Comparison of ENCODE assay signal across 12 cellular contexts in the genomic region with DNA sequence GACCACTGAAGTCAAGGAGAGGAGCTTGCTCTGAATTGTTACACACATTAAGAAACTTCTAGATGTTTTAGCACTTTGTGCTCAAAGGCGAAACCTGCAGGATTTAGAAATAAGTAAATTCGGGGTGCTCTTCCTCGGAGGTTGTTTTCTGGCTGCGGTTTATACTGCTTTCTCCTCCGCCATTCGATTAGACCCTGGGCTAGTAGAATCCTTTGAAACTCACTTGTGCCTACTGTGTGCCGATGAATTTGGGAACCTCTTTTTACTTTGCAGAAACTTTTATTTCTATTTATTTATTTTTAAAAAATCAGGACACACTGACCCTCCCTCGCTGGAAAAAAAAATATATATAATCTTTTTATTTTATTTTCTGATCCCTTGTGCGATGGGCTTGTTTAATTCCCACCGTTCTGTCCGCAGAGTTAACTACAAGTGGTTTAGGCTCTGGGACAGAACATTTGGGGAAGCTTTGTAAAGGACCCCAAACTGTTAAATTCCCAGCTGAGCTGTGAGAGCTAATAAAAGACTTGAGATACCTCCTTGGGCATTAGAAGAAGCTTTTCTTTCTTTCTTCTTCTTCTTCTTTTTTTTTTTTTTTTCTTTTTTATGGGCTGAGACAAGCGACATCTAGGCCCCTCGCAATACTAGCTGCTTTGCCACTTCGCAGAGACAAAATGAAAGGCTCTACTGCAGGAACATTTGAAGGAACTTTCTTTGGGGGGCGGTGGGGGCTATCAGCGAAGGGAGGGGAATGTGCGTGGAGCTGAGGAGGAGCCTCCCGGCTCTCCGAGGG. TPM values are rescaled to one million over a fixed set of nuclear protein-coding genes. Genes with fewer than 3 reads are reported as not detected.
DNase-seq lines count a peak whose midpoint lies in the region; ATAC-seq and TF ChIP-seq lines count a peak whose summit lies in the region.
"Had no signal": no experiment of that assay in that cellular context is flagged by ENCODE, and none has a peak within 500 bp of the region (broad histone marks: within the 10 kb centered on the region; RNA-seq: fewer than 3 reads in every experiment).

No MANE protein-coding gene starts in this region.

- H3K4me3 ChIP-seq in endocrine pancreas (ENCODE audit: control insufficient read depth, insufficient read depth, low read length) (peak overlapping the region; percentile 97), mucosa of descending colon (peak overlapping the region; percentile 14), thymus (ENCODE audit: low read length) (peak overlapping the region; percentile 22)

- TF ChIP-seq CTCF in mucosa of descending colon (IDR thresholded peaks at IDR 0.05) = no peak

- peak overlapping the region; percentile 68 for H3K27ac ChIP-seq in thymus (ENCODE audit: low read depth)

- intact Hi-C loops in mucosa of descending colon (cut with DNase I, micrococcal nuclease) = loop anchor here (5.0 to 10.0 kb wide), 2 partner anchors 136 to 139 kb away; no protein-coding TSS in a partner anchor

- ATAC-seq in mucosa of descending colon (no peak), HG03135 (IDR thresholded peaks at IDR 0.05; ENCODE audit: unreplicated experiment) (no peak)
- ATAC-seq: stimulated activated memory B cell treated with anti-CD40 and anti-IgM and Interleukin-4, amounts not matched to agents 10 μg/mL and 1 μg/mL and 100 μg/mL, for 72 hours had no signal

- H3K4me1 ChIP-seq in endocrine pancreas (ENCODE audit: control insufficient read depth, insufficient read depth, low read length) (no peaks in the 10 kb centered on the region), mucosa of descending colon (ENCODE audit: low read depth) (peaks cover 11% of the 10 kb centered on the region), thymus (ENCODE audit: control insufficient read depth, insufficient read depth, low read length) (no peaks in the 10 kb centered on the region)

- 18% methylated on average over 19 of the region's 19 CpGs for WGBS in thymus

- H3K36me3 ChIP-seq in endocrine pancreas (ENCODE audit: control insufficient read depth, insufficient read depth, low read length) (peaks cover 3% of the 10 kb centered on the region), mucosa of descending colon (ENCODE audit: low read depth) (no peaks in the 10 kb centered on the region), thymus (ENCODE audit: control insufficient read depth, insufficient read depth) (no peaks in the 10 kb centered on the region)

- H3K9ac ChIP-seq in endocrine pancreas (ENCODE audit: control insufficient read depth, insufficient read depth, low read length) = peak overlapping the region; percentile 75

- no peaks in the 10 kb centered on the region for H3K27me3 ChIP-seq in endocrine pancreas (ENCODE audit: control insufficient read depth, insufficient read depth, low read length)
- peaks cover 70% of the 10 kb centered on the region for H3K27me3 ChIP-seq in thymus (ENCODE audit: control insufficient read depth, insufficient read depth)

- H3K9me3 ChIP-seq in endocrine pancreas (ENCODE audit: control insufficient read depth, low read length) (no peaks in the 10 kb centered on the region), mucosa of descending colon (no peaks in the 10 kb centered on the region), thymus (ENCODE audit: control insufficient read depth) (no peaks in the 10 kb centered on the region)

- DNase-seq in NCI-H69 (lab: John Stamatoyannopoulos, UW) (peak; percentile 30), mucosa of descending colon (no peak), NCI-H128 (lab: John Stamatoyannopoulos, UW; ENCODE audit: unreplicated experiment) (no peak)
- DNase-seq in stimulated activated CD4-positive, alpha-beta T cell treated with anti-CD3 and anti-CD28 coated beads, Interleukin-4, amount 100 ng/mL, for 24 hours = no peak
- no peak for DNase-seq in NK-92 treated with Interleukin-12 subunit alpha and Interleukin-12 subunit beta, amount 100 ng/mL, for 24 hours (lab: John Stamatoyannopoulos, UW)
- DNase-seq: activated CD4-positive, alpha-beta T cell treated with anti-CD3 and anti-CD28 coated beads, Interleukin-2, amount 10 ng/mL, durations not matched to agents 24 days and 14 days; effector CD8-positive, alpha-beta T cell; NCI-H526 had no signal

RNA-seq across cellular contexts. Expression of gene MEIS1, which starts 3.8 kb away (rescaled TPM):
- 100 to 1,000 TPM in 1 of 3 donors, 10 to 100 TPM in 2; 23.2 to 196 (median 33.4) TPM for total RNA-seq in mucosa of descending colon
- polyA plus RNA-seq in thymus = 15.5 TPM
- total RNA-seq: activated CD4-positive, alpha-beta T cell treated with anti-CD3 and anti-CD28 coated beads, Interleukin-2, amount 10 ng/mL, durations not matched to agents 24 days and 14 days had no signal

Comparison
In these comparisons a context has a peak if more than half of its experiments do, and no peak if none do; other contexts are left out.
1. H3K4me3 ChIP-seq: peak in every context shown above with its lines; median percentile 97 in endocrine pancreas; 22 in thymus; 14 in mucosa of descending colon.